ENCODE assay signal across 13 cellular contexts in genomic region chr19:30441011-30441410, GRCh38.
DNase-seq lines count a peak whose midpoint lies in the region; TF ChIP-seq lines count a peak whose summit lies in the region.
"Had no signal": no experiment of that assay in that cellular context is flagged by ENCODE, and none has a peak within 500 bp of the region (broad histone marks: within the 10 kb centered on the region; RNA-seq: fewer than 3 reads in every experiment).

No MANE protein-coding gene starts in this region.

- no peak overlapping the region for H3K4me3 ChIP-seq in spleen
- no peak overlapping the region for H3K4me3 ChIP-seq in WERI-Rb-1 (ENCODE audit: low read depth, low read length)
- H3K4me3 ChIP-seq: BLaER1 treated with 17β-estradiol and CSF1 and Interleukin-3, amounts not matched to agents 10 nM and 100 nM; GM12878 had no signal

- 65 to 90% (median 71%) methylated on average over 4 of the region's 4 CpGs for WGBS in spleen, 5 donors

- DNase-seq in M059J (ENCODE audit: low read depth) (peak; percentile 5), cerebellum (ENCODE audit: low spot score) (peak; percentile 60), kidney tubule cell (ENCODE audit: low spot score) (peak; percentile 63), spleen (peak; percentile 45), iPS-NIHi11 (ENCODE audit: low spot score) (no peak), HUDEP-2 (lab: John Stamatoyannopoulos, UW; ENCODE audit: unreplicated experiment in 76 of 76) (no peak), A172 (ENCODE audit: low spot score) (no peak), WERI-Rb-1 (no peak)
- DNase-seq: Calu3; CD4-positive, CD25-positive, alpha-beta regulatory T cell; DMS 273 treated with DMSO at 0.1 percent for 48 hours had no signal

- H3K27me3 ChIP-seq in spleen (replicated peaks in 1 of 7) = peaks cover 0 to 5% (median 0%) of the 10 kb centered on the region in 7 donors
- H3K27me3 ChIP-seq in WERI-Rb-1 (ENCODE audit: insufficient read depth, low read depth, severe bottlenecking) = no peaks in the 10 kb centered on the region
- H3K27me3 ChIP-seq: BLaER1 treated with 17β-estradiol and CSF1 and Interleukin-3, amounts not matched to agents 10 nM and 100 nM had no signal

- TF ChIP-seq CTCF in spleen (IDR thresholded peaks at IDR 0.05 in 8 of 11, conservative IDR thresholded peaks at IDR 0.05 in 3 of 11) = no peak
- TF ChIP-seq CTCF in WERI-Rb-1 (IDR thresholded peaks at IDR 0.05; ENCODE audit: low read depth, low read length) = no peak

- TF ChIP-seq POLR2A in spleen (IDR thresholded peaks at IDR 0.05) = no peak

- H3K27ac ChIP-seq in spleen (no peak overlapping the region), WERI-Rb-1 (no peak overlapping the region)
- H3K27ac ChIP-seq: BLaER1 treated with 17β-estradiol and CSF1 and Interleukin-3, amounts not matched to agents 10 nM and 100 nM had no signal

- intact Hi-C loops in spleen (cut with DNase I; ENCODE audit: low total_unique reads) = no loop called here

- no peaks in the 10 kb centered on the region for H3K4me1 ChIP-seq in spleen
- H3K4me1 ChIP-seq: BLaER1 treated with 17β-estradiol and CSF1 and Interleukin-3, amounts not matched to agents 10 nM and 100 nM had no signal

- H3K9me3 ChIP-seq in spleen (peaks cover 0 to 19% (median 0%) of the 10 kb centered on the region in 8 donors), WERI-Rb-1 (ENCODE audit: severe bottlenecking) (no peaks in the 10 kb centered on the region)

- H3K36me3 ChIP-seq in spleen = no peaks in the 10 kb centered on the region
- H3K36me3 ChIP-seq in WERI-Rb-1 = no peaks in the 10 kb centered on the region
- H3K36me3 ChIP-seq: BLaER1 treated with 17β-estradiol and CSF1 and Interleukin-3, amounts not matched to agents 10 nM and 100 nM had no signal

Comparison
In these comparisons a context has a peak if more than half of its experiments do, and no peak if none do; other contexts are left out.
1. DNase-seq: peak in M059J (single experiment), cerebellum (single experiment), kidney tubule cell (single experiment) and spleen (single experiment); none in iPS-NIHi11 (single experiment), HUDEP-2 (0 of 76), A172 (single experiment) and WERI-Rb-1 (single experiment).